ENCODE assay signal across 1 cellular context in genomic region chr11:117818036-117818858, GRCh38.
TF ChIP-seq lines count a peak whose summit lies in the region.

No MANE protein-coding gene starts in this region.

TF ChIP-seq in GM12878, 131 proteins besides CTCF, POLR2A, EP300 and RAD21 (continued from another document and continues in another):
- no peak for TF ChIP-seq KAT2A (conservative IDR thresholded peaks at IDR 0.05; ENCODE audit: control insufficient read depth, low read depth, low read length)
- no peak for TF ChIP-seq ATF7 (IDR thresholded peaks at IDR 0.05; ENCODE audit: low read depth)
- TF ChIP-seq BCL11A (IDR thresholded peaks at IDR 0.05; ENCODE audit: low read depth, low read length): peak; percentile 70
- TF ChIP-seq POLR2AphosphoS5 (IDR thresholded peaks at IDR 0.05; ENCODE audit: low read length): peak; percentile 53; the same call in 1 of the 2 replicates
- peak; percentile 34; the same call in 1 of the 2 replicates for TF ChIP-seq PKNOX1 (IDR thresholded peaks at IDR 0.05)
- TF ChIP-seq ZNF592 (IDR thresholded peaks at IDR 0.05): peak; percentile 71
- TF ChIP-seq FOXK2 (IDR thresholded peaks at IDR 0.05): no peak
- no peak for TF ChIP-seq BCLAF1 (IDR thresholded peaks at IDR 0.05)
- peak; percentile 96 for TF ChIP-seq RELA (IDR thresholded peaks at IDR 0.05; ENCODE audit: borderline replicate concordance, partially characterized antibody)
- 0 out of 2 replicates have a peak, but pooled peaks have one; percentile 50 for TF ChIP-seq GATAD2B (conservative IDR thresholded peaks at IDR 0.05; ENCODE audit: low read depth)
- TF ChIP-seq ZNF274 (IDR thresholded peaks at IDR 0.05; ENCODE audit: insufficient read depth, insufficient read length): no peak
- TF ChIP-seq CBX3 (IDR thresholded peaks at IDR 0.05; ENCODE audit: borderline replicate concordance, low read depth): no peak
- TF ChIP-seq SKIL (IDR thresholded peaks at IDR 0.05; ENCODE audit: low read depth, poor library complexity, severe bottlenecking): no peak
- no peak for TF ChIP-seq MLLT1 (IDR thresholded peaks at IDR 0.05)
- no peak for TF ChIP-seq SREBF1 (IDR thresholded peaks at IDR 0.05; ENCODE audit: low read length)
- no peak for TF ChIP-seq ZSCAN29 (IDR thresholded peaks at IDR 0.05)
- TF ChIP-seq SMAD5 (IDR thresholded peaks at IDR 0.05; ENCODE audit: low read depth): no peak
- no peak for TF ChIP-seq ZNF217 (IDR thresholded peaks at IDR 0.05)
- peak; percentile 45 for TF ChIP-seq MTA2 (IDR thresholded peaks at IDR 0.05; ENCODE audit: low read depth)
- TF ChIP-seq ZZZ3 (IDR thresholded peaks at IDR 0.05; ENCODE audit: control insufficient read depth, insufficient read length, low read depth): no peak
- no peak for TF ChIP-seq HCFC1 (IDR thresholded peaks at IDR 0.05; ENCODE audit: low read length)
- peak; percentile 83 for TF ChIP-seq DPF2 (IDR thresholded peaks at IDR 0.05)
- TF ChIP-seq IKZF2 (IDR thresholded peaks at IDR 0.05): peak; percentile 80 to 84
- TF ChIP-seq NBN (IDR thresholded peaks at IDR 0.05): peak; percentile 55; the same call in 1 of the 2 replicates
- TF ChIP-seq BACH1 (IDR thresholded peaks at IDR 0.05; ENCODE audit: borderline replicate concordance): no peak
- TF ChIP-seq FOXM1 (IDR thresholded peaks at IDR 0.05; ENCODE audit: low read depth, low read length): peak; percentile 70; the same call in 1 of the 2 replicates
- TF ChIP-seq NFIC (IDR thresholded peaks at IDR 0.05; ENCODE audit: low read depth, low read length): peak; percentile 85; the same call in 1 of the 2 replicates
- TF ChIP-seq CBX5 (IDR thresholded peaks at IDR 0.05; ENCODE audit: low read depth): 0 out of 2 replicates have a peak, but pooled peaks have one; percentile 74
- no peak for TF ChIP-seq HDAC6 (IDR thresholded peaks at IDR 0.05; ENCODE audit: unreplicated experiment)
- TF ChIP-seq YY1 (IDR thresholded peaks at IDR 0.05; ENCODE audit: low read depth, low read length): no peak
- no peak for TF ChIP-seq KLF5 (IDR thresholded peaks at IDR 0.05; ENCODE audit: partially characterized antibody)
- peak; percentile 69; the same call in 1 of the 2 replicates for TF ChIP-seq STAT3 (IDR thresholded peaks at IDR 0.05; ENCODE audit: low read depth, low read length)
- no peak for TF ChIP-seq HDAC2 (IDR thresholded peaks at IDR 0.05)
- peak; percentile 100 for TF ChIP-seq HSF1 (IDR thresholded peaks at IDR 0.05; ENCODE audit: low read depth, low read length)
- TF ChIP-seq MTA3 (IDR thresholded peaks at IDR 0.05; ENCODE audit: borderline replicate concordance, low read length): 0 out of 2 replicates have a peak, but pooled peaks have one; percentile 59
- no peak for TF ChIP-seq NKRF (conservative IDR thresholded peaks at IDR 0.05)
- TF ChIP-seq SMARCA5 (IDR thresholded peaks at IDR 0.05): no peak
- TF ChIP-seq RUNX3 (IDR thresholded peaks at IDR 0.05; ENCODE audit: low read length): peak; percentile 80
- 0 out of 2 replicates have a peak, but pooled peaks have one; percentile 18 for TF ChIP-seq TARDBP (IDR thresholded peaks at IDR 0.05; ENCODE audit: borderline replicate concordance)
- TF ChIP-seq SUPT20H (IDR thresholded peaks at IDR 0.05; ENCODE audit: borderline replicate concordance, control insufficient read depth, low read depth, low read length): no peak
- no peak for TF ChIP-seq MYC (IDR thresholded peaks at IDR 0.05; ENCODE audit: insufficient read depth, insufficient read length, insufficient replicate concordance, low read length, severe bottlenecking)
- TF ChIP-seq BCL3 (IDR thresholded peaks at IDR 0.05; ENCODE audit: borderline replicate concordance, insufficient read depth, low read depth, low read length, poor library complexity, severe bottlenecking): peak; percentile 58
- TF ChIP-seq MYB (IDR thresholded peaks at IDR 0.05; ENCODE audit: borderline replicate concordance, low read depth, low read length): no peak
- no peak for TF ChIP-seq HDGF (IDR thresholded peaks at IDR 0.05)
- TF ChIP-seq ASH2L (IDR thresholded peaks at IDR 0.05; ENCODE audit: borderline replicate concordance, low read depth): no peak
- peak; percentile 45 for TF ChIP-seq SP1 (IDR thresholded peaks at IDR 0.05; ENCODE audit: low read depth, low read length)
- no peak; the same call in 2 of the 3 replicates for TF ChIP-seq POU2F2 (IDR thresholded peaks at IDR 0.05; ENCODE audit: borderline replicate concordance, low read depth, low read length)
- no peak for TF ChIP-seq NFYA (IDR thresholded peaks at IDR 0.05; ENCODE audit: borderline replicate concordance, low read depth, low read length)
- TF ChIP-seq SREBF2 (IDR thresholded peaks at IDR 0.05; ENCODE audit: low read length): no peak
- TF ChIP-seq ZBED1 (IDR thresholded peaks at IDR 0.05; ENCODE audit: borderline replicate concordance): peak; percentile 60; the same call in 1 of the 2 replicates
